8 cellular contexts compared by ENCODE assay signal in the genomic region with DNA sequence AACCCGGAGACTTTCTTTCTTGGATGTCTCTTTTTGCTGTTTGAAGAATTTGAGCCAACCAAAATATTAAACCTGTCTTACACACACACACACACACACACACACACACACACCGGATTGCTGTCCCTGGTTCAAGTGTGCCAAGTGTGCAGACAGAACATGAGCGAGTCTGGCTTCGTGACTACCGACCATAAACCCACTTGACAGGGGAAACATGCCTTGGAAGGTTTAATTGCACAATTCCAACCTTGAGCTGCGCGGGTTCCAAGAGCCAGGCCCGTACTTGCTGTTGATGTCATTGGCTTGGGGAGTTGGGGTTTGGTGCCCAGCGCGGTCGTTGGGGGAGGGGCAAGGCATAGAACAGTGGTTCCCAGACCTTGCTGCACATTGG. TPM values are rescaled to one million over a fixed set of nuclear protein-coding genes. Genes with fewer than 3 reads are reported as not detected.
A peak's percentile ranks its signal among the peaks of the same experiment; 100 is the strongest.
DNase-seq lines count a peak whose midpoint lies in the region; ATAC-seq and TF ChIP-seq lines count a peak whose summit lies in the region.

No MANE protein-coding gene starts in this region.

- intact Hi-C loops in posterior vena cava (cut with DNase I) = loop anchor here in 1 of 2 donors (2.0 to 5.0 kb wide), 2 partner anchors 52 to 112 kb away; no protein-coding TSS in a partner anchor

- no peak overlapping the region for H3K27ac Mint-ChIP-seq in T-helper 17 cell

- H3K36me3 Mint-ChIP-seq in T-helper 17 cell (ENCODE audit: low read depth) = peaks cover 2% of the 10 kb centered on the region

- no peak for ATAC-seq in T-helper 17 cell
- no peak for ATAC-seq in GM18505 (IDR thresholded peaks at IDR 0.05; ENCODE audit: unreplicated experiment)

- H3K4me3 Mint-ChIP-seq in T-helper 17 cell = peak overlapping the region; percentile 77

- DNase-seq in DMS79 (lab: John Stamatoyannopoulos, UW) (peak; percentile 32), T-helper 17 cell (no peak), glomerular visceral epithelial cell (ENCODE audit: extremely low spot score) (peak; percentile 31), posterior vena cava (ENCODE audit: low spot score) (peak; percentile 84), SHP77 treated with DMSO at 0.1 percent for 48 hours (lab: John Stamatoyannopoulos, UW) (no peak), DMS153 treated with DMSO at 0.1 percent for 48 hours (lab: John Stamatoyannopoulos, UW; ENCODE audit: unreplicated experiment) (no peak)
- no peak for DNase-seq in NK-92 treated with Interleukin-12 subunit alpha and Interleukin-12 subunit beta, amount 100 ng/mL, for 24 hours (lab: John Stamatoyannopoulos, UW)

- H3K4me1 Mint-ChIP-seq in T-helper 17 cell = no peaks in the 10 kb centered on the region

- TF ChIP-seq POLR2A in GM18505 (IDR thresholded peaks at IDR 0.05; ENCODE audit: borderline replicate concordance, extremely low read depth, insufficient read depth, insufficient read length) = no peak

- peaks cover 75% of the 10 kb centered on the region for H3K27me3 Mint-ChIP-seq in T-helper 17 cell

- no peaks in the 10 kb centered on the region for H3K9me3 ChIP-seq in T-helper 17 cell (ENCODE audit: control insufficient read depth, low read length, poor library complexity, severe bottlenecking)

RNA-seq across cellular contexts. Expression of a gene that starts 1.7 kb away (rescaled TPM):
- total RNA-seq in T-helper 17 cell (not detected), posterior vena cava (10 to 100 TPM; 80.8 to 87.2 TPM)

Comparison
In these comparisons a context has a peak if more than half of its experiments do, and no peak if none do; other contexts are left out.
1. DNase-seq: peak in DMS79 (single experiment), glomerular visceral epithelial cell (single experiment) and posterior vena cava (single experiment); none in T-helper 17 cell (0 of 3), SHP77 treated with DMSO at 0.1 percent for 48 hours (single experiment), DMS153 treated with DMSO at 0.1 percent for 48 hours (single experiment) and NK-92 treated with Interleukin-12 subunit alpha and Interleukin-12 subunit beta, amount 100 ng/mL, for 24 hours (single experiment).
2. RNA of a gene that starts 1.7 kb away (total RNA-seq): 80.8 to 87.2 TPM in posterior vena cava; not detected in T-helper 17 cell; every median in the first group is over 10 times any median in the second.